Comparison of ENCODE assay signal across 9 cellular contexts in genomic region chr7:116583653-116584052, GRCh38. TPM values are rescaled to one million over a fixed set of nuclear protein-coding genes. Genes with fewer than 3 reads are reported as not detected.
A peak's percentile ranks its signal among the peaks of the same experiment; 100 is the strongest.
DNase-seq lines count a peak whose midpoint lies in the region; ATAC-seq, FAIRE-seq and TF ChIP-seq lines count a peak whose summit lies in the region.
"Had no signal": no experiment of that assay in that cellular context is flagged by ENCODE, and none has a peak within 500 bp of the region (broad histone marks: within the 10 kb centered on the region; RNA-seq: fewer than 3 reads in every experiment).

No MANE protein-coding gene starts in this region.

- peak overlapping the region; percentile 32 for H3K9ac ChIP-seq in Loucy (ENCODE audit: low read depth, low read length, poor library complexity, severe bottlenecking)

- peak overlapping the region; percentile 11 to 34 for H3K27ac Mint-ChIP-seq in natural killer cell treated with Interleukin-12 subunit alpha and Interleukin-12 subunit beta and Interleukin-15 and Interleukin-18, amount 100 ng/mL, for 72 hours

- H2AFZ ChIP-seq in Loucy (ENCODE audit: low read length), result peak overlapping the region; percentile 49; the same call in 1 of the 2 replicates

- H3K4me3 ChIP-seq in Loucy (ENCODE audit: low read length, poor library complexity, severe bottlenecking), result peak overlapping the region; percentile 23
- H3K4me3 ChIP-seq in pancreas, result no peak overlapping the region

- H3K9me3 ChIP-seq in Loucy (ENCODE audit: insufficient read depth, low read depth, low read length) (no peaks in the 10 kb centered on the region), pancreas (no peaks in the 10 kb centered on the region)

- peaks cover 21% of the 10 kb centered on the region in 2 donors for H3K4me1 Mint-ChIP-seq in natural killer cell treated with Interleukin-12 subunit alpha and Interleukin-12 subunit beta and Interleukin-15 and Interleukin-18, amount 100 ng/mL, for 72 hours (ENCODE audit: low read depth in 2 of 2)

- WGBS in pancreas, 2 donors, result 81 to 82% methylated on average over 1 of the region's 1 CpG

- no peaks in the 10 kb centered on the region for H3K36me3 Mint-ChIP-seq in natural killer cell treated with Interleukin-12 subunit alpha and Interleukin-12 subunit beta and Interleukin-15 and Interleukin-18, amount 100 ng/mL, for 72 hours

- ATAC-seq in GM18867 (IDR thresholded peaks at IDR 0.05; ENCODE audit: unreplicated experiment), result peak; percentile 95
- ATAC-seq in GM21737 (IDR thresholded peaks at IDR 0.05; ENCODE audit: unreplicated experiment), result peak; percentile 90
- no peak for ATAC-seq in natural killer cell treated with Interleukin-12 subunit alpha and Interleukin-12 subunit beta and Interleukin-15 and Interleukin-18, amount 100 ng/mL, for 72 hours
- no peak for ATAC-seq in pancreas

- peaks cover 17% of the 10 kb centered on the region for H3K4me1 ChIP-seq in Loucy (ENCODE audit: insufficient read depth, low read length, poor library complexity, severe bottlenecking)
- peaks cover 0 to 27% (median 5%) of the 10 kb centered on the region in 3 donors for H3K4me1 ChIP-seq in pancreas

- no peaks in the 10 kb centered on the region for H3K27me3 ChIP-seq in Loucy (ENCODE audit: insufficient read depth, low read length, poor library complexity, severe bottlenecking)
- no peaks in the 10 kb centered on the region for H3K27me3 ChIP-seq in pancreas

- H3K79me2 ChIP-seq in Loucy (ENCODE audit: insufficient read depth, low read length), result no peaks in the 10 kb centered on the region

- H3F3A ChIP-seq in Loucy (ENCODE audit: low read depth), result no peaks in the 10 kb centered on the region

- H4K20me1 ChIP-seq in Loucy (ENCODE audit: insufficient read depth, low read length, poor library complexity, severe bottlenecking), result no peaks in the 10 kb centered on the region

- H3K36me3 ChIP-seq in Loucy (ENCODE audit: insufficient read depth, low read length) (no peaks in the 10 kb centered on the region), pancreas (no peaks in the 10 kb centered on the region)

- no peaks in the 10 kb centered on the region for H3K9me3 Mint-ChIP-seq in natural killer cell treated with Interleukin-12 subunit alpha and Interleukin-12 subunit beta and Interleukin-15 and Interleukin-18, amount 100 ng/mL, for 72 hours

- H3K27ac ChIP-seq in pancreas, result no peak overlapping the region

- H3K4me2 ChIP-seq in Loucy (ENCODE audit: low read depth, low read length, poor library complexity, severe bottlenecking), result peak overlapping the region; percentile 11

- TF ChIP-seq CTCF in Loucy (conservative IDR thresholded peaks at IDR 0.05; ENCODE audit: low read length), result peak; percentile 35; the same call in 1 of the 2 replicates
- no peak for TF ChIP-seq CTCF in pancreas (IDR thresholded peaks at IDR 0.05)

- intact Hi-C loops in pancreas (cut with DNase I), result loop anchor here in 1 of 3 donors (10.0 kb wide), 1 partner anchor 319 kb away; no protein-coding TSS in a partner anchor

- no peak for DNase-seq in natural killer cell treated with Interleukin-12 subunit alpha and Interleukin-12 subunit beta and Interleukin-15 and Interleukin-18, amount 100 ng/mL, for 72 hours (ENCODE audit: low spot score)
- DNase-seq in NCI-H1436 treated with DMSO at 0.1 percent for 48 hours (lab: John Stamatoyannopoulos, UW) (no peak), amniotic stem cell (lab: John Stamatoyannopoulos, UW) (no peak), pancreas (no peak), NCI-H146 (lab: John Stamatoyannopoulos, UW) (no peak)
- DNase-seq: NCI-H1930 had no signal

- no peaks in the 10 kb centered on the region for H3K27me3 Mint-ChIP-seq in natural killer cell treated with Interleukin-12 subunit alpha and Interleukin-12 subunit beta and Interleukin-15 and Interleukin-18, amount 100 ng/mL, for 72 hours

- FAIRE-seq in pancreas (lab: Jason Lieb, UNC), result no peak

- no peaks in the 10 kb centered on the region for H3K9me2 ChIP-seq in Loucy (replicated peaks; ENCODE audit: low read depth, low read length)

- H3K4me3 Mint-ChIP-seq in natural killer cell treated with Interleukin-12 subunit alpha and Interleukin-12 subunit beta and Interleukin-15 and Interleukin-18, amount 100 ng/mL, for 72 hours, result peak overlapping the region; percentile 61

RNA-seq across cellular contexts. Expression of gene CAV1, which starts 58.8 kb away (rescaled TPM):
- not detected for total RNA-seq in natural killer cell treated with Interleukin-12 subunit alpha and Interleukin-12 subunit beta and Interleukin-15 and Interleukin-18, amount 100 ng/mL, for 72 hours
- 10 to 100 TPM in 4 of 6 donors, 1 to 10 TPM in 2; 4.6 to 15.9 (median 11.2) TPM for total RNA-seq in pancreas
- polyA plus RNA-seq in pancreas, result 10 to 100 TPM in 1 of 2 donors, 1 to 10 TPM in 1; 9.7 to 19.5 TPM

Comparison
In these comparisons a context has a peak if more than half of its experiments do, and no peak if none do; other contexts are left out.
1. ATAC-seq: peak in GM18867 (single experiment) and GM21737 (single experiment); none in natural killer cell treated with Interleukin-12 subunit alpha and Interleukin-12 subunit beta and Interleukin-15 and Interleukin-18, amount 100 ng/mL, for 72 hours (0 of 2) and pancreas (0 of 4).
2. RNA of gene CAV1, which starts 58.8 kb away (total RNA-seq): 4.6 to 15.9 TPM in pancreas; not detected in natural killer cell treated with Interleukin-12 subunit alpha and Interleukin-12 subunit beta and Interleukin-15 and Interleukin-18, amount 100 ng/mL, for 72 hours; every median in the first group is over 4 times any median in the second.